In genomic region chr12:127556487-127556886, GRCh38 we compare ENCODE assay signal across 14 cellular contexts.
"Had no signal": no experiment of that assay in that cellular context is flagged by ENCODE, and none has a peak within 500 bp of the region (broad histone marks: within the 10 kb centered on the region; RNA-seq: fewer than 3 reads in every experiment).

No MANE protein-coding gene starts in this region.

- H3K27ac ChIP-seq: cardiac muscle cell, colonic mucosa, esophagus squamous epithelium, sigmoid colon had no signal

- H3K36me3 ChIP-seq: cardiac muscle cell, colonic mucosa, esophagus squamous epithelium, sigmoid colon had no signal

- H3K4me3 Mint-ChIP-seq: activated CD8-positive, alpha-beta T cell treated with anti-CD3 and anti-CD28 coated beads for 36 hours had no signal

- H3K9me3 ChIP-seq: colonic mucosa had no signal

- H3K4me3 ChIP-seq: cardiac muscle cell, colonic mucosa, esophagus squamous epithelium, sigmoid colon had no signal

- H3K27me3 ChIP-seq: cardiac muscle cell, colonic mucosa, esophagus squamous epithelium, sigmoid colon had no signal

- H3K4me1 ChIP-seq: colonic mucosa, esophagus squamous epithelium, sigmoid colon had no signal

- H3K27me3 Mint-ChIP-seq: activated CD8-positive, alpha-beta T cell treated with anti-CD3 and anti-CD28 coated beads for 36 hours had no signal

- ATAC-seq: activated CD8-positive, alpha-beta T cell treated with anti-CD3 and anti-CD28 coated beads for 36 hours; left lobe of liver had no signal

- DNase-seq: activated CD4-positive, alpha-beta T cell treated with anti-CD3 and anti-CD28 coated beads for 1 hour; activated CD8-positive, alpha-beta T cell treated with anti-CD3 and anti-CD28 coated beads for 36 hours; activated naive CD4-positive, alpha-beta T cell; activated T-cell treated with anti-CD3 and anti-CD28 coated beads, Interleukin-2, amount 50 U/mL, for 48 hours; colonic mucosa; esophagus squamous epithelium; hippocampal formation; midbrain; sigmoid colon; stimulated activated CD4-positive, alpha-beta T cell treated with anti-CD3 and anti-CD28 coated beads, Interleukin-12 subunit alpha, Interleukin-12 subunit beta, amount 100 ng/mL, for 4 hours; stimulated activated CD4-positive, alpha-beta T cell treated with anti-CD3 and anti-CD28 coated beads, Interleukin-2, amount 100 ng/mL, for 24 hours; T1000 had no signal

- H3K27ac Mint-ChIP-seq: activated CD8-positive, alpha-beta T cell treated with anti-CD3 and anti-CD28 coated beads for 36 hours had no signal
